ENCODE assay signal across 8 cellular contexts in genomic region chr9:104927912-104928740, GRCh38. TPM values are rescaled to one million over a fixed set of nuclear protein-coding genes. Genes with fewer than 3 reads are reported as not detected.
DNase-seq lines count a peak whose midpoint lies in the region; ATAC-seq and TF ChIP-seq lines count a peak whose summit lies in the region.

ABCA1 (minus strand) TSS chr9:104928155; CDS start chr9:104903679, 24,476 bp downstream.

- dilution Hi-C loops in mammary epithelial cell (cut with HindIII; ENCODE audit: low sequenced_read_pairs) = no loop called here

- H3K27me3 ChIP-seq in mammary epithelial cell (ENCODE audit: insufficient read depth, low read length) = no peaks in the 10 kb centered on the region

- TF ChIP-seq CTCF in WTC11 (IDR thresholded peaks at IDR 0.05) (no peak), mammary epithelial cell (conservative IDR thresholded peaks at IDR 0.05 in 1 of 2, IDR thresholded peaks at IDR 0.05 in 1 of 2; ENCODE audit: extremely low read depth in 1 of 2, insufficient read depth in 1 of 2, low read depth in 1 of 2, low read length in 2 of 2) (no peak)

- intact Hi-C loops in mammary epithelial cell (cut with micrococcal nuclease) = loop anchor here (1.0 to 5.0 kb wide), 5 partner anchors 31 to 434 kb away; partner anchors contain the start of gene SLC44A1

- H3K27ac ChIP-seq in mammary epithelial cell (ENCODE audit: insufficient read depth, low read depth, low read length) = peak within 1 kb of the TSS; percentile 45

- H3K4me3 ChIP-seq in mammary epithelial cell (replicated peaks in 1 of 3; ENCODE audit: insufficient read depth in 1 of 3, low read depth in 2 of 3, low read length in 3 of 3) (peak within 1 kb of the TSS; percentile 65 to 86 (median 82)), iPS-18c (ENCODE audit: insufficient read depth, low read depth, low read length) (peak within 1 kb of the TSS; percentile 86), skeletal muscle cell (ENCODE audit: low read depth, low read length) (peak within 1 kb of the TSS; percentile 89)

- H3K9ac ChIP-seq in mammary epithelial cell (ENCODE audit: insufficient read depth, low read length) = peak within 1 kb of the TSS; percentile 79

- H3K79me2 ChIP-seq in mammary epithelial cell (ENCODE audit: insufficient read depth, low read length) = peaks cover 44% of the 10 kb centered on the region

- peak; percentile 77 to 78 for DNase-seq in AML-193 (lab: John Stamatoyannopoulos, UW)
- DNase-seq in NCI-H1092 (lab: John Stamatoyannopoulos, UW) = peak; percentile 22
- DNase-seq in WTC11 (ENCODE audit: low spot score) = peak; percentile 87
- DNase-seq in mammary epithelial cell = peak; percentile 69
- peak; percentile 55 for DNase-seq in skeletal muscle cell (ENCODE audit: low read depth)

- peaks cover 8% of the 10 kb centered on the region for H3K4me1 ChIP-seq in mammary epithelial cell (ENCODE audit: insufficient read depth, low read length)

- POLR2A ChIA-PET in WTC11 (lab: Charles Lee) = interaction anchor here (0.6 to 3.3 kb wide), 11 partner anchors 33 to 316 kb away, joined by 3 to 77 read pairs (median 16); partner anchors contain the start of gene SLC44A1

- WGBS in mammary epithelial cell (ENCODE audit: low coverage, missing lambda C conversion rate) = 11% methylated on average over 14 of the region's 53 CpGs

- H3K4me2 ChIP-seq in mammary epithelial cell (ENCODE audit: insufficient read depth, low read depth, low read length) = peak within 1 kb of the TSS; percentile 96

- no peaks in the 10 kb centered on the region for H4K20me1 ChIP-seq in mammary epithelial cell (ENCODE audit: insufficient read depth, low read length)

- BruUV-seq in mammary epithelial cell (replicated peaks; lab: Mats Ljungman, UMichigan) = no TSS peak

- H3K4me3 Mint-ChIP-seq in WTC11 = peak within 1 kb of the TSS; percentile 95

- in situ Hi-C loops in mammary epithelial cell (cut with MboI; ENCODE audit: low sequenced_read_pairs in 2 of 2) = loop anchor here in 1 of 2 donors (5.0 kb wide), 2 partner anchors 39 to 229 kb away; no protein-coding TSS in a partner anchor

- no peaks in the 10 kb centered on the region for H3K9me3 Mint-ChIP-seq in WTC11

- CTCF ChIA-PET in WTC11 (lab: Charles Lee) (interaction anchor here (0.7 to 4.0 kb wide), 13 partner anchors 9 to 221 kb away, joined by 3 to 54 read pairs (median 7); no protein-coding TSS in a partner anchor), mammary epithelial cell (lab: Charles Lee; ENCODE audit: low non-redundant PET) (no interaction called here)

- ATAC-seq in GM21390 (IDR thresholded peaks at IDR 0.05; ENCODE audit: unreplicated experiment) = peak; percentile 48
- ATAC-seq in WTC11 = peak; percentile 55
- ATAC-seq in HG03565 (IDR thresholded peaks at IDR 0.05; ENCODE audit: unreplicated experiment) = no peak

- no peaks in the 10 kb centered on the region for H3K36me3 ChIP-seq in mammary epithelial cell (ENCODE audit: insufficient read depth, low read length)

- peaks cover 27% of the 10 kb centered on the region for H3K4me1 Mint-ChIP-seq in WTC11

- H3K36me3 Mint-ChIP-seq in WTC11 = no peaks in the 10 kb centered on the region

- peak within 1 kb of the TSS; percentile 94 for H3K27ac Mint-ChIP-seq in WTC11

- peak within 1 kb of the TSS; percentile 87 for H2AFZ ChIP-seq in mammary epithelial cell (ENCODE audit: low read depth, low read length)

- H3K9me3 ChIP-seq in mammary epithelial cell (replicated peaks; ENCODE audit: insufficient read depth, low read length) = no peaks in the 10 kb centered on the region
- H3K9me3 ChIP-seq in iPS-18c (ENCODE audit: control insufficient read depth, insufficient read depth, low read length) = no peaks in the 10 kb centered on the region

- H3K27me3 Mint-ChIP-seq in WTC11 (ENCODE audit: low read depth) = peaks cover 20% of the 10 kb centered on the region

TF ChIP-seq in WTC11, 78 proteins besides CTCF, POLR2A, EP300 and RAD21 (continues in another document):
- TF ChIP-seq TEAD1 (CRISPR knock-in tag; IDR thresholded peaks at IDR 0.05) (0 out of 2 replicates have a peak, but pooled peaks have one; percentile 24), ARID4B (CRISPR knock-in tag; IDR thresholded peaks at IDR 0.05; ENCODE audit: borderline replicate concordance) (peak; percentile 91; the same call in 1 of the 2 replicates), MAX (CRISPR knock-in tag; IDR thresholded peaks at IDR 0.05) (peak; percentile 81), ATF3 (CRISPR knock-in tag; conservative IDR thresholded peaks at IDR 0.05) (no peak), FOXK1 (CRISPR knock-in tag; IDR thresholded peaks at IDR 0.05) (peak; percentile 98), USF1 (CRISPR knock-in tag; IDR thresholded peaks at IDR 0.05) (0 out of 2 replicates have a peak, but pooled peaks have one; percentile 39), RORB (CRISPR knock-in tag; IDR thresholded peaks at IDR 0.05) (no peak), FOXP4 (CRISPR knock-in tag; IDR thresholded peaks at IDR 0.05) (0 out of 2 replicates have a peak, but pooled peaks have one; percentile 5), ZBTB43 (CRISPR knock-in tag; IDR thresholded peaks at IDR 0.05) (no peak)

RNA-seq across cellular contexts. Expression of gene ABCA1, which starts in this region (rescaled TPM):
- total RNA-seq in WTC11 (2021) = 4.6 to 7.8 TPM (median 5.8 TPM) in 3 replicates
- 10 to 100 TPM; 22.5 to 48.2 TPM for total RNA-seq in mammary epithelial cell
- polyA plus RNA-seq in mammary epithelial cell = 5.7 TPM
- polyA minus RNA-seq in mammary epithelial cell = 31.9 TPM

Comparison
In these comparisons a context has a peak if more than half of its experiments do, and no peak if none do; other contexts are left out.
1. DNase-seq: peak in every context shown above with its lines; median percentile 87 in WTC11; 78 in AML-193; 69 in mammary epithelial cell; 55 in skeletal muscle cell; 22 in NCI-H1092.